Comparison of ENCODE assay signal across 1 cellular context in the genomic region with DNA sequence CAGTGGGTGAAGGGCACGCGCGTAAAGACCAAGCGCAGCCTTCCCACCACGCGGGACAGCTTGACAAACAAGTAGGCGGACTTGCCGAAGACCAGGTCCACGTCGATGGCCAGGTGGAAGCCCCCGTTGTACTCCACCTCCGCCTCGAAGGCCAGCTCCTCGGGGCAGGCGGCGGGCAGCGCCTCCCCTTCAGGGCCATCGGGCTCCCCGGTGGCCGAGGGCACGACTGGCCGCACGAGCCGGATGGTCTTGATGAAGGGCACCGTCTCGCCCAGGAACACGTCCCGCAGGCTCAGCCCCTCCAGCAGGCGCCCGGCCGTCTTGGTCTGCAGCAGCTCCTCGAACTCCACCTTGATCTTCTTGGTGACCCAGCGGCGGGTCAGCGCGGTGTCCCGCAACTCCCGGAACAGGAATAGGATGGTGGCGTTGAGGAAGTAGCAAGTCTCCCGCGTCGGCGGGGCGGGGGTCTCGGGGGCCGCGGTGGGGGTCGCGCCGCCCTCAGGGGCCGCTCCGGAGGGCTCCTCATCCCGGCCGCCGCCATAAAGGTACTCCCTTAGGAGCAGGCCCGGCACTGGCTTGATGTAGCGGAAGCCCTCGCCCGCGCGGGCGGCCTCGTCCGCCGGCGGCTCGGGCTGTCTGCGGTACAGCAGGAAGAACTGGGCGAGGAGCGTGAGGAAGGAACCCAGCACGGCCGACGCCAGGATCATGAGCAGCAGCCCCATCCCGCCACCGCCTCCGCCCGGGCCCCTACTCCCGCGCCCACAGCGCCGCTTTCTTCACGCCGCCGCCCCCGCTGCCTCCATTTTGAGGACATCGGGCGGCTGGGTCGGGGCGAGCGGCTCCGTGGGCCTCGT.
TF ChIP-seq lines count a peak whose summit lies in the region.

No MANE protein-coding gene starts in this region.

TF ChIP-seq in GM12878, 131 proteins besides CTCF, POLR2A, EP300 and RAD21 (continued from another document):
- TF ChIP-seq, protein P1, sequence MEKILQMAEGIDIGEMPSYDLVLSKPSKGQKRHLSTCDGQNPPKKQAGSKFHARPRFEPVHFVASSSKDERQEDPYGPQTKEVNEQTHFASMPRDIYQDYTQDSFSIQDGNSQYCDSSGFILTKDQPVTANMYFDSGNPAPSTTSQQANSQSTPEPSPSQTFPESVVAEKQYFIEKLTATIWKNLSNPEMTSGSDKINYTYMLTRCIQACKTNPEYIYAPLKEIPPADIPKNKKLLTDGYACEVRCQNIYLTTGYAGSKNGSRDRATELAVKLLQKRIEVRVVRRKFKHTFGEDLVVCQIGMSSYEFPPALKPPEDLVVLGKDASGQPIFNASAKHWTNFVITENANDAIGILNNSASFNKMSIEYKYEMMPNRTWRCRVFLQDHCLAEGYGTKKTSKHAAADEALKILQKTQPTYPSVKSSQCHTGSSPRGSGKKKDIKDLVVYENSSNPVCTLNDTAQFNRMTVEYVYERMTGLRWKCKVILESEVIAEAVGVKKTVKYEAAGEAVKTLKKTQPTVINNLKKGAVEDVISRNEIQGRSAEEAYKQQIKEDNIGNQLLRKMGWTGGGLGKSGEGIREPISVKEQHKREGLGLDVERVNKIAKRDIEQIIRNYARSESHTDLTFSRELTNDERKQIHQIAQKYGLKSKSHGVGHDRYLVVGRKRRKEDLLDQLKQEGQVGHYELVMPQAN (conservative IDR thresholded peaks at IDR 0.05) = peak; percentile 52; the same call in 1 of the 2 replicates
- TF ChIP-seq, protein P2, sequence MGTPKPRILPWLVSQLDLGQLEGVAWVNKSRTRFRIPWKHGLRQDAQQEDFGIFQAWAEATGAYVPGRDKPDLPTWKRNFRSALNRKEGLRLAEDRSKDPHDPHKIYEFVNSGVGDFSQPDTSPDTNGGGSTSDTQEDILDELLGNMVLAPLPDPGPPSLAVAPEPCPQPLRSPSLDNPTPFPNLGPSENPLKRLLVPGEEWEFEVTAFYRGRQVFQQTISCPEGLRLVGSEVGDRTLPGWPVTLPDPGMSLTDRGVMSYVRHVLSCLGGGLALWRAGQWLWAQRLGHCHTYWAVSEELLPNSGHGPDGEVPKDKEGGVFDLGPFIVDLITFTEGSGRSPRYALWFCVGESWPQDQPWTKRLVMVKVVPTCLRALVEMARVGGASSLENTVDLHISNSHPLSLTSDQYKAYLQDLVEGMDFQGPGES (IDR thresholded peaks at IDR 0.05) = no peak
- TF ChIP-seq, protein P3, sequence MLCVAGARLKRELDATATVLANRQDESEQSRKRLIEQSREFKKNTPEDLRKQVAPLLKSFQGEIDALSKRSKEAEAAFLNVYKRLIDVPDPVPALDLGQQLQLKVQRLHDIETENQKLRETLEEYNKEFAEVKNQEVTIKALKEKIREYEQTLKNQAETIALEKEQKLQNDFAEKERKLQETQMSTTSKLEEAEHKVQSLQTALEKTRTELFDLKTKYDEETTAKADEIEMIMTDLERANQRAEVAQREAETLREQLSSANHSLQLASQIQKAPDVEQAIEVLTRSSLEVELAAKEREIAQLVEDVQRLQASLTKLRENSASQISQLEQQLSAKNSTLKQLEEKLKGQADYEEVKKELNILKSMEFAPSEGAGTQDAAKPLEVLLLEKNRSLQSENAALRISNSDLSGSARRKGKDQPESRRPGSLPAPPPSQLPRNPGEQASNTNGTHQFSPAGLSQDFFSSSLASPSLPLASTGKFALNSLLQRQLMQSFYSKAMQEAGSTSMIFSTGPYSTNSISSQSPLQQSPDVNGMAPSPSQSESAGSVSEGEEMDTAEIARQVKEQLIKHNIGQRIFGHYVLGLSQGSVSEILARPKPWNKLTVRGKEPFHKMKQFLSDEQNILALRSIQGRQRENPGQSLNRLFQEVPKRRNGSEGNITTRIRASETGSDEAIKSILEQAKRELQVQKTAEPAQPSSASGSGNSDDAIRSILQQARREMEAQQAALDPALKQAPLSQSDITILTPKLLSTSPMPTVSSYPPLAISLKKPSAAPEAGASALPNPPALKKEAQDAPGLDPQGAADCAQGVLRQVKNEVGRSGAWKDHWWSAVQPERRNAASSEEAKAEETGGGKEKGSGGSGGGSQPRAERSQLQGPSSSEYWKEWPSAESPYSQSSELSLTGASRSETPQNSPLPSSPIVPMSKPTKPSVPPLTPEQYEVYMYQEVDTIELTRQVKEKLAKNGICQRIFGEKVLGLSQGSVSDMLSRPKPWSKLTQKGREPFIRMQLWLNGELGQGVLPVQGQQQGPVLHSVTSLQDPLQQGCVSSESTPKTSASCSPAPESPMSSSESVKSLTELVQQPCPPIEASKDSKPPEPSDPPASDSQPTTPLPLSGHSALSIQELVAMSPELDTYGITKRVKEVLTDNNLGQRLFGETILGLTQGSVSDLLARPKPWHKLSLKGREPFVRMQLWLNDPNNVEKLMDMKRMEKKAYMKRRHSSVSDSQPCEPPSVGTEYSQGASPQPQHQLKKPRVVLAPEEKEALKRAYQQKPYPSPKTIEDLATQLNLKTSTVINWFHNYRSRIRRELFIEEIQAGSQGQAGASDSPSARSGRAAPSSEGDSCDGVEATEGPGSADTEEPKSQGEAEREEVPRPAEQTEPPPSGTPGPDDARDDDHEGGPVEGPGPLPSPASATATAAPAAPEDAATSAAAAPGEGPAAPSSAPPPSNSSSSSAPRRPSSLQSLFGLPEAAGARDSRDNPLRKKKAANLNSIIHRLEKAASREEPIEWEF (IDR thresholded peaks at IDR 0.05; ENCODE audit: insufficient replicate concordance, low read depth, low read length) = no peak
- TF ChIP-seq ZNF274 (IDR thresholded peaks at IDR 0.05; ENCODE audit: insufficient read depth, insufficient read length) = no peak
- peak; percentile 60; the same call in 1 of the 2 replicates for TF ChIP-seq LARP7 (IDR thresholded peaks at IDR 0.05)
- TF ChIP-seq NFYA (IDR thresholded peaks at IDR 0.05; ENCODE audit: borderline replicate concordance, low read depth, low read length) = no peak
- peak; percentile 15; the same call in 1 of the 2 replicates for TF ChIP-seq RUNX3 (IDR thresholded peaks at IDR 0.05; ENCODE audit: low read length)
- TF ChIP-seq PAX5 (IDR thresholded peaks at IDR 0.05; ENCODE audit: borderline replicate concordance, low read depth, low read length) = no peak
- TF ChIP-seq YY1 (IDR thresholded peaks at IDR 0.05; ENCODE audit: low read depth, low read length) = peak; percentile 79
- no peak for TF ChIP-seq SKIL (IDR thresholded peaks at IDR 0.05; ENCODE audit: low read depth, poor library complexity, severe bottlenecking)
- TF ChIP-seq MAX (IDR thresholded peaks at IDR 0.05; ENCODE audit: low read depth, low read length) = no peak
- TF ChIP-seq EGR1 (IDR thresholded peaks at IDR 0.05; ENCODE audit: borderline replicate concordance in 1 of 2, low read depth in 2 of 2, low read length in 2 of 2) = peak in 1 of 2 experiments; percentile 57; a peak in 1 of 3 replicates
- no peak for TF ChIP-seq RELB (IDR thresholded peaks at IDR 0.05; ENCODE audit: low read depth)
- TF ChIP-seq CREB1 (IDR thresholded peaks at IDR 0.05; ENCODE audit: low read depth) = no peak
- no peak for TF ChIP-seq BCLAF1 (IDR thresholded peaks at IDR 0.05)
- TF ChIP-seq REST (IDR thresholded peaks at IDR 0.05; ENCODE audit: low read depth, low read length) = no peak
